Comparison of ENCODE assay signal across 8 cellular contexts in genomic region chr7:26664735-26665420, GRCh38.
DNase-seq lines count a peak whose midpoint lies in the region; ATAC-seq, FAIRE-seq and TF ChIP-seq lines count a peak whose summit lies in the region.

No MANE protein-coding gene starts in this region.

- H3K9me3 Mint-ChIP-seq in MCF 10A (ENCODE audit: unreplicated experiment), result no peaks in the 10 kb centered on the region

- no peak overlapping the region for H3K27ac ChIP-seq in breast epithelium

- H3K27me3 ChIP-seq in breast epithelium, result no peaks in the 10 kb centered on the region

- no peak for FAIRE-seq in GM12892 (lab: Jason Lieb, UNC)

- CTCF ChIA-PET in MCF 10A (lab: Yijun Ruan, JAX), result interaction anchor here (0.6 to 4.2 kb wide), 10 partner anchors 16 to 772 kb away, joined by 3 to 78 read pairs (median 4); partner anchors contain the start of gene HOXA5

- DNase-seq in MCF 10A (ENCODE audit: unreplicated experiment) (peak; percentile 67), breast epithelium (ENCODE audit: low spot score in 2 of 2) (no peak), T-helper 17 cell (peak in 1 of 3 donors; percentile 9), fibroblast of villous mesenchyme (ENCODE audit: low read depth) (peak; percentile 14), ureter (ENCODE audit: low spot score) (peak; percentile 49), HPDE6-E6E7 (ENCODE audit: extremely low spot score) (no peak), GM12892 (ENCODE audit: insufficient read length) (no peak), UCSD-AML1 (lab: John Stamatoyannopoulos, UW; ENCODE audit: unreplicated experiment) (no peak)

- BruUV-seq in MCF 10A (replicated peaks; lab: Mats Ljungman, UMichigan), result no TSS peak

- no peak overlapping the region for H3K27ac Mint-ChIP-seq in MCF 10A (ENCODE audit: low read depth, unreplicated experiment)
- H3K27ac Mint-ChIP-seq in T-helper 17 cell, result peak overlapping the region; percentile 27

- intact Hi-C loops in MCF 10A (cut with micrococcal nuclease), result loop anchor here (5.0 kb wide), 3 partner anchors 388 to 783 kb away; partner anchors contain the start of gene HOXA5
- intact Hi-C loops in breast epithelium (cut with DNase I; ENCODE audit: low total_unique reads), result no loop called here

- peak; percentile 78 for ATAC-seq in T-helper 17 cell

- H3K4me1 ChIP-seq in breast epithelium, result no peaks in the 10 kb centered on the region

- H3K27me3 Mint-ChIP-seq in MCF 10A (ENCODE audit: insufficient read depth, unreplicated experiment) (no peaks in the 10 kb centered on the region), T-helper 17 cell (peaks cover 12% of the 10 kb centered on the region)

- POLR2A ChIA-PET in MCF 10A (lab: Yijun Ruan, JAX), result interaction anchor here (0.7 to 4.3 kb wide), 11 partner anchors 16 to 507 kb away, joined by 3 to 16 read pairs (median 4); partner anchors contain the start of gene HOXA5

- no peak for TF ChIP-seq CTCF in MCF 10A (IDR thresholded peaks at IDR 0.05; ENCODE audit: unreplicated experiment)
- no peak for TF ChIP-seq CTCF in breast epithelium (IDR thresholded peaks at IDR 0.05)
- no peak for TF ChIP-seq CTCF in fibroblast of villous mesenchyme (IDR thresholded peaks at IDR 0.05; ENCODE audit: insufficient read depth, low read depth, low read length)

- H3K4me3 Mint-ChIP-seq in MCF 10A (ENCODE audit: unreplicated experiment) (peak overlapping the region; percentile 48), T-helper 17 cell (peak overlapping the region; percentile 69)

- H3K4me1 Mint-ChIP-seq in MCF 10A (ENCODE audit: insufficient read depth, unreplicated experiment), result peaks cover 16% of the 10 kb centered on the region
- H3K4me1 Mint-ChIP-seq in T-helper 17 cell, result peaks cover 8% of the 10 kb centered on the region

- peak overlapping the region in 1 of 3 donors; percentile 21 for H3K4me3 ChIP-seq in breast epithelium
- no peak overlapping the region for H3K4me3 ChIP-seq in fibroblast of villous mesenchyme (ENCODE audit: low read depth, low read length)

- H3K36me3 ChIP-seq in breast epithelium, result no peaks in the 10 kb centered on the region

- no peak for TF ChIP-seq POLR2A in breast epithelium (IDR thresholded peaks at IDR 0.05)
- no peak for TF ChIP-seq POLR2A in GM12892 (IDR thresholded peaks at IDR 0.05; ENCODE audit: low read depth, low read length)

- no peaks in the 10 kb centered on the region for H3K36me3 Mint-ChIP-seq in MCF 10A (ENCODE audit: insufficient read depth, unreplicated experiment)
- H3K36me3 Mint-ChIP-seq in T-helper 17 cell (ENCODE audit: low read depth), result no peaks in the 10 kb centered on the region

- no peaks in the 10 kb centered on the region for H3K9me3 ChIP-seq in breast epithelium
- H3K9me3 ChIP-seq in T-helper 17 cell (ENCODE audit: control insufficient read depth, low read length, poor library complexity, severe bottlenecking), result no peaks in the 10 kb centered on the region

Comparison
In these comparisons a context has a peak if more than half of its experiments do, and no peak if none do; other contexts are left out.
1. DNase-seq: peak in MCF 10A (single experiment), fibroblast of villous mesenchyme (single experiment) and ureter (single experiment); none in breast epithelium (0 of 2), HPDE6-E6E7 (single experiment), GM12892 (single experiment) and UCSD-AML1 (single experiment).